In genomic region chr10:93420091-93420490, GRCh38 we compare ENCODE assay signal across 15 cellular contexts.
A peak's percentile ranks its signal among the peaks of the same experiment; 100 is the strongest.
DNase-seq lines count a peak whose midpoint lies in the region; ATAC-seq, FAIRE-seq and TF ChIP-seq lines count a peak whose summit lies in the region.
"Had no signal": no experiment of that assay in that cellular context is flagged by ENCODE, and none has a peak within 500 bp of the region (broad histone marks: within the 10 kb centered on the region; RNA-seq: fewer than 3 reads in every experiment).

No MANE protein-coding gene starts in this region.

- no peak for ATAC-seq in upper lobe of left lung (ENCODE audit: low FRiP score in 2 of 2)

- H3K27ac ChIP-seq in mesodermal cell (ENCODE audit: low read depth, low read length, severe bottlenecking), result peak overlapping the region; percentile 23
- H3K27ac ChIP-seq in upper lobe of left lung, result peak overlapping the region in 3 of 4 donors; percentile 30 to 59 (median 55)
- H3K27ac ChIP-seq in Peyer's patch, result peak overlapping the region in 1 of 4 donors; percentile 29
- H3K27ac ChIP-seq: SJSA1 had no signal

- TF ChIP-seq POLR2A in upper lobe of left lung (IDR thresholded peaks at IDR 0.05), result no peak
- no peak for TF ChIP-seq POLR2A in Peyer's patch (IDR thresholded peaks at IDR 0.05)

- peak; percentile 95 for FAIRE-seq in endometrium (lab: Jason Lieb, UNC)
- FAIRE-seq: urothelium cell line had no signal

- H3K4me1 ChIP-seq in mesodermal cell (ENCODE audit: control insufficient read depth, insufficient read depth, low read length, poor library complexity, severe bottlenecking) (peaks cover 24% of the 10 kb centered on the region), upper lobe of left lung (peaks cover 9 to 26% (median 16%) of the 10 kb centered on the region in 4 donors), Peyer's patch (peaks cover 0 to 20% (median 0%) of the 10 kb centered on the region in 4 donors)

- peaks cover 40% of the 10 kb centered on the region for H3K36me3 ChIP-seq in mesodermal cell (ENCODE audit: control insufficient read depth, insufficient read depth, low read length)
- H3K36me3 ChIP-seq in upper lobe of left lung, result peaks cover 0 to 4% (median under 1%) of the 10 kb centered on the region in 4 donors
- H3K36me3 ChIP-seq in Peyer's patch, result no peaks in the 10 kb centered on the region

- no peak for TF ChIP-seq EP300 in upper lobe of left lung (IDR thresholded peaks at IDR 0.05)

- peak; percentile 28 for DNase-seq in NCI-H748 (lab: John Stamatoyannopoulos, UW; ENCODE audit: unreplicated experiment)
- no peak for DNase-seq in NCI-H748 treated with DMSO at 0.1 percent for 48 hours (lab: John Stamatoyannopoulos, UW)
- no peak for DNase-seq in upper lobe of left lung
- no peak for DNase-seq in ureter (ENCODE audit: low spot score)
- no peak for DNase-seq in activated gamma-delta T cell treated with Interleukin-2 at 50 U/mL for 16 hours
- DNase-seq in Peyer's patch, result no peak
- DNase-seq: activated CD4-positive, alpha-beta T cell treated with anti-CD3 and anti-CD28 coated beads for 48 hours; activated naive CD8-positive, alpha-beta T cell treated with anti-CD3 and anti-CD28 coated beads, Interleukin-2, amount 10 ng/mL, durations not matched to agents 7 days and 5 days; islet precursor cell; KBM-7; NCI-H226 had no signal

- H3K4me3 ChIP-seq in mesodermal cell (ENCODE audit: extremely low read depth, insufficient read depth, low read length, poor library complexity, severe bottlenecking), result no peak overlapping the region
- H3K4me3 ChIP-seq in upper lobe of left lung, result no peak overlapping the region
- no peak overlapping the region for H3K4me3 ChIP-seq in Peyer's patch
- H3K4me3 ChIP-seq: SJSA1 had no signal

- H3K9me3 ChIP-seq in mesodermal cell (ENCODE audit: control insufficient read depth, low read length) (no peaks in the 10 kb centered on the region), upper lobe of left lung (no peaks in the 10 kb centered on the region), Peyer's patch (no peaks in the 10 kb centered on the region)
- H3K9me3 ChIP-seq: SJSA1 had no signal

- 62 to 65% methylated on average over 5 of the region's 5 CpGs for WGBS in mesodermal cell (ENCODE audit: insufficient coverage in 2 of 2), 2 experiments
- WGBS in upper lobe of left lung, 2 donors, result 63 to 69% methylated on average over 5 of the region's 5 CpGs

- no peak for TF ChIP-seq CTCF in upper lobe of left lung (IDR thresholded peaks at IDR 0.05)
- TF ChIP-seq CTCF in Peyer's patch (IDR thresholded peaks at IDR 0.05), result no peak

- no peaks in the 10 kb centered on the region for H3K27me3 ChIP-seq in upper lobe of left lung
- H3K27me3 ChIP-seq in Peyer's patch, result no peaks in the 10 kb centered on the region
- H3K27me3 ChIP-seq: SJSA1 had no signal
